Comparison of ENCODE assay signal across 31 cellular contexts in the genomic region with DNA sequence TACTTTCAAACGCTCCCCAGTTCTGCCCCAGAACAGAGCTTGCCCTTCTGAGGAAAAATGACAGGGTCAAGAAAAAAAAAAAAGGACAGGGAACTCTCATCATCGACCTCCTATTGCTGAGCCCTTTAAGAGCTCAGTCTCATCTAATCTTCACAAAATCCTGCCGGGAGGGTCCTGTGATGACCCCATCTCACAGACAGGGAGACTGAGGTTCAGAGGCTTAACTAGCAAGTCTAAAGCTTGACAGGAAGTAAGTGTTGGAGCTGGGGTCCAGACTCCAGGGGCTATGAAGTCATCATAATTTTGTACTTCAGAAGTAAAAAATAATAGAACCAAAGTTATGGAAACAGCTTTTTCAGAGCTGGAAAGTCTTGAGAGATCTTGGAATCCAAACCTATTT.
"Had no signal": no experiment of that assay in that cellular context is flagged by ENCODE, and none has a peak within 500 bp of the region (broad histone marks: within the 10 kb centered on the region; RNA-seq: fewer than 3 reads in every experiment).

No MANE protein-coding gene starts in this region.

- H3K4me1 Mint-ChIP-seq: activated CD4-positive, alpha-beta memory T cell treated with anti-CD3 and anti-CD28 coated beads, Interleukin-2, amount 10 ng/mL, durations not matched to agents 7 days and 5 days; activated CD4-positive, alpha-beta T cell treated with anti-CD3 and anti-CD28 coated beads, Interleukin-2, amount 10 ng/mL, durations not matched to agents 7 days and 5 days; activated naive CD4-positive, alpha-beta T cell treated with anti-CD3 and anti-CD28 coated beads, Interleukin-2, amount 10 ng/mL, durations not matched to agents 7 days and 5 days; T-helper 17 cell had no signal

- H3K27ac Mint-ChIP-seq: activated CD4-positive, alpha-beta memory T cell treated with anti-CD3 and anti-CD28 coated beads, Interleukin-2, amount 10 ng/mL, durations not matched to agents 7 days and 5 days; activated CD4-positive, alpha-beta T cell treated with anti-CD3 and anti-CD28 coated beads, Interleukin-2, amount 10 ng/mL, durations not matched to agents 7 days and 5 days; activated naive CD4-positive, alpha-beta T cell treated with anti-CD3 and anti-CD28 coated beads, Interleukin-2, amount 10 ng/mL, durations not matched to agents 7 days and 5 days; activated naive CD4-positive, alpha-beta T cell treated with anti-CD3 and anti-CD28 coated beads, Interleukin-2, amount 50 U/mL, for 72 hours; activated T-cell treated with anti-CD3 and anti-CD28 coated beads, Interleukin-2, amount 50 U/mL, for 24 hours; activated T-cell treated with anti-CD3 and anti-CD28 coated beads, Interleukin-2, amount 50 U/mL, for 72 hours; T-helper 17 cell; T-helper 2 cell treated with Interferon-gamma antibody and Interleukin-4, amounts not matched to agents 5 μg/mL and 100 μg/mL, for 36 hours had no signal

- FAIRE-seq: astrocyte, bronchial epithelial cell, frontal cortex had no signal

- H3K9me3 Mint-ChIP-seq: activated CD4-positive, alpha-beta memory T cell treated with anti-CD3 and anti-CD28 coated beads, Interleukin-2, amount 10 ng/mL, durations not matched to agents 7 days and 5 days; activated CD4-positive, alpha-beta T cell treated with anti-CD3 and anti-CD28 coated beads, Interleukin-2, amount 10 ng/mL, durations not matched to agents 7 days and 5 days; activated naive CD4-positive, alpha-beta T cell treated with anti-CD3 and anti-CD28 coated beads, Interleukin-2, amount 10 ng/mL, durations not matched to agents 7 days and 5 days; activated naive CD4-positive, alpha-beta T cell treated with anti-CD3 and anti-CD28 coated beads, Interleukin-2, amount 50 U/mL, for 72 hours; activated T-cell treated with anti-CD3 and anti-CD28 coated beads, Interleukin-2, amount 50 U/mL, for 24 hours; activated T-cell treated with anti-CD3 and anti-CD28 coated beads, Interleukin-2, amount 50 U/mL, for 72 hours; T-helper 2 cell treated with Interferon-gamma antibody and Interleukin-4, amounts not matched to agents 5 μg/mL and 100 μg/mL, for 36 hours had no signal

- H3K36me3 Mint-ChIP-seq: activated naive CD4-positive, alpha-beta T cell treated with anti-CD3 and anti-CD28 coated beads, Interleukin-2, amount 10 ng/mL, durations not matched to agents 7 days and 5 days; activated naive CD4-positive, alpha-beta T cell treated with anti-CD3 and anti-CD28 coated beads, Interleukin-2, amount 50 U/mL, for 72 hours had no signal

- H3K9me3 ChIP-seq: colonic mucosa, heart right ventricle had no signal

- H3K27me3 ChIP-seq: brain microvascular endothelial cell, colonic mucosa, heart right ventricle had no signal

- H3K4me1 ChIP-seq: colonic mucosa, heart right ventricle had no signal

- ATAC-seq: activated naive CD4-positive, alpha-beta T cell treated with anti-CD3 and anti-CD28 coated beads, Interleukin-2, amount 50 U/mL, for 72 hours; activated T-cell treated with anti-CD3 and anti-CD28 coated beads, Interleukin-2, amount 50 U/mL, for 72 hours; esophagus mucosa; heart right ventricle; T-helper 17 cell had no signal

- H3K36me3 ChIP-seq: brain microvascular endothelial cell, colonic mucosa, heart right ventricle had no signal

- H3K27me3 Mint-ChIP-seq: activated CD4-positive, alpha-beta memory T cell treated with anti-CD3 and anti-CD28 coated beads, Interleukin-2, amount 10 ng/mL, durations not matched to agents 7 days and 5 days; activated CD4-positive, alpha-beta T cell treated with anti-CD3 and anti-CD28 coated beads, Interleukin-2, amount 10 ng/mL, durations not matched to agents 7 days and 5 days; activated naive CD4-positive, alpha-beta T cell treated with anti-CD3 and anti-CD28 coated beads, Interleukin-2, amount 10 ng/mL, durations not matched to agents 7 days and 5 days; activated T-cell treated with anti-CD3 and anti-CD28 coated beads, Interleukin-2, amount 50 U/mL, for 24 hours had no signal

- H3K4me3 ChIP-seq: colonic mucosa, heart right ventricle had no signal

- DNase-seq: activated CD4-positive, alpha-beta memory T cell treated with anti-CD3 and anti-CD28 coated beads, Interleukin-2, amount 10 ng/mL, durations not matched to agents 7 days and 5 days; activated CD4-positive, alpha-beta T cell treated with anti-CD3 and anti-CD28 coated beads for 1 hour; activated CD4-positive, alpha-beta T cell treated with anti-CD3 and anti-CD28 coated beads for 4 hours; activated CD4-positive, alpha-beta T cell treated with anti-CD3 and anti-CD28 coated beads, Interleukin-2, amount 10 ng/mL, durations not matched to agents 7 days and 5 days; activated CD4-positive, alpha-beta T cell treated with anti-CD3 and anti-CD28 coated beads, Interleukin-2, amount 50 U/mL, for 4 hours; activated CD4-positive, CD25-positive, alpha-beta regulatory T cell; activated CD8-positive, alpha-beta memory T cell treated with anti-CD3 and anti-CD28 coated beads, Interleukin-2, amount 50 U/mL, for 48 hours; activated gamma-delta T cell; activated naive CD4-positive, alpha-beta T cell; activated naive CD4-positive, alpha-beta T cell treated with anti-CD3 and anti-CD28 coated beads, Interleukin-2, amount 10 ng/mL, durations not matched to agents 7 days and 5 days; activated T-cell treated with anti-CD3 and anti-CD28 coated beads for 4 hours; activated T-cell treated with anti-CD3 and anti-CD28 coated beads, Interleukin-2, amount 50 U/mL, for 24 hours; activated T-cell treated with anti-CD3 and anti-CD28 coated beads, Interleukin-2, amount 50 U/mL, for 72 hours; amniotic stem cell; anterior cingulate cortex; brain microvascular endothelial cell; caudate nucleus; cerebellar nuclear complex; colonic mucosa; effector CD8-positive, alpha-beta T cell; foreskin fibroblast; heart right ventricle; T-helper 1 cell; T-helper 17 cell; T1000 had no signal

- H3K4me3 Mint-ChIP-seq: activated CD4-positive, alpha-beta memory T cell treated with anti-CD3 and anti-CD28 coated beads, Interleukin-2, amount 10 ng/mL, durations not matched to agents 7 days and 5 days; activated CD4-positive, alpha-beta T cell treated with anti-CD3 and anti-CD28 coated beads, Interleukin-2, amount 10 ng/mL, durations not matched to agents 7 days and 5 days; activated naive CD4-positive, alpha-beta T cell treated with anti-CD3 and anti-CD28 coated beads, Interleukin-2, amount 10 ng/mL, durations not matched to agents 7 days and 5 days; activated T-cell treated with anti-CD3 and anti-CD28 coated beads, Interleukin-2, amount 50 U/mL, for 24 hours; activated T-cell treated with anti-CD3 and anti-CD28 coated beads, Interleukin-2, amount 50 U/mL, for 72 hours; T-helper 17 cell; T-helper 2 cell treated with Interferon-gamma antibody and Interleukin-4, amounts not matched to agents 5 μg/mL and 100 μg/mL, for 36 hours had no signal

- H3K27ac ChIP-seq: brain microvascular endothelial cell, colonic mucosa, heart right ventricle had no signal
